Comparison of ENCODE assay signal across 20 cellular contexts in the genomic region with DNA sequence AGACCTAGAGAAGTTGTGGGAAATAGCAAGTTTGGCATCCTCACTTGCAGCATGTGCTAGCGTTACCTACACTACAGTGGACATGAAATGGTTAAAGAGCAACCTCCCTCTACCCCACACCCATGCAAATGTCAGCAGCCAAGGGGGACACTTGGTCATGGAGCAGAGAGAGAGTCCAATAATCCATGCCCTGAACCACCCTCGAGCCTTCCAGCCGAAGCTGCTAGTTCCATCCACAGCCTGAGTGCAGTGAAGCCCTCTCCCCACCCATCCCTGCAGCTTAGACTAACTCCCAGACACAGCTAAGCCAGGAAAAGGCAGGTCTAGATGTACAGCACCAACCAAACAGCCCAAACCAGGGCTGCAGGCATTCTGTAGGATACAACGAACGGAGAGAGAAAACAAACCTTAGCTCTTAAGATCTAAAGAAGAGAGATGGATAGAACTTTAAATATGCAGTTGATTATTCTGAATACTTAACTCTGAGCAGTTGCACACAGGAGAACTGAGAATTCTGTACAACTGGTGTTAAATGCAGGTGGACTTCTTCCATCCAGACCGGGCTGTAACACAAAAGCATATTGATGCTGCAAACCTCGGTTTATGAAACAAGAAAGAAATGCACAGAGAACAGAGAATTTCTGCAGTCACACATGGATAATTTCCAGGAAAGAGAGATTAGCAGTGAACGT.
"Had no signal": no experiment of that assay in that cellular context is flagged by ENCODE, and none has a peak within 500 bp of the region (broad histone marks: within the 10 kb centered on the region; RNA-seq: fewer than 3 reads in every experiment).

No MANE protein-coding gene starts in this region.

- H3K4me1 Mint-ChIP-seq: activated T-helper 17 cell treated with anti-CD3 and anti-CD28 coated beads, Interleukin-2, amount 50 U/mL, for 72 hours; endodermal cell; naive thymus-derived CD8-positive, alpha-beta T cell; neural progenitor cell; stimulated activated naive B cell treated with anti-CD40 and anti-IgM and Interleukin-4, amounts not matched to agents 10 μg/mL and 1 μg/mL and 100 μg/mL, for 72 hours; T-helper 17 cell had no signal

- H3K36me3 Mint-ChIP-seq: activated naive CD8-positive, alpha-beta T cell; naive thymus-derived CD8-positive, alpha-beta T cell; neural progenitor cell; stimulated activated naive B cell treated with anti-CD40 and anti-IgM and Interleukin-4, amounts not matched to agents 10 μg/mL and 1 μg/mL and 100 μg/mL, for 72 hours had no signal

- DNase-seq: activated CD4-positive, alpha-beta T cell treated with anti-CD3 and anti-CD28 coated beads, Interleukin-2, amount 10 ng/mL, durations not matched to agents 7 days and 5 days; activated CD4-positive, CD25-positive, alpha-beta regulatory T cell; activated CD8-positive, alpha-beta T cell treated with anti-CD3 and anti-CD28 coated beads for 36 hours; adrenal gland; endodermal cell; heart left ventricle; naive thymus-derived CD8-positive, alpha-beta T cell; sigmoid colon; stimulated activated CD4-positive, alpha-beta T cell treated with anti-CD3 and anti-CD28 coated beads, Interleukin-2, amount 100 ng/mL, for 48 hours; stimulated activated CD8-positive, alpha-beta memory T cell treated with anti-CD3 and anti-CD28 coated beads, Interleukin-4, amount 100 ng/mL, for 48 hours; stimulated activated naive B cell treated with anti-CD40 and anti-IgM and Interleukin-4, amounts not matched to agents 10 μg/mL and 1 μg/mL and 100 μg/mL, for 72 hours; SW 1271; T-helper 17 cell had no signal

- H3K27ac ChIP-seq: adrenal gland, breast epithelium, coronary artery, epithelial cell of prostate, gastroesophageal sphincter, heart left ventricle, neural progenitor cell, sigmoid colon had no signal

- H3K9me3 Mint-ChIP-seq: activated CD4-positive, alpha-beta T cell treated with anti-CD3 and anti-CD28 coated beads, Interleukin-2, amount 10 ng/mL, durations not matched to agents 7 days and 5 days; activated CD8-positive, alpha-beta T cell treated with anti-CD3 and anti-CD28 coated beads for 36 hours; activated T-helper 17 cell treated with anti-CD3 and anti-CD28 coated beads, Interleukin-2, amount 50 U/mL, for 72 hours; endodermal cell had no signal

- H3K27ac Mint-ChIP-seq: activated CD4-positive, alpha-beta T cell treated with anti-CD3 and anti-CD28 coated beads, Interleukin-2, amount 10 ng/mL, durations not matched to agents 7 days and 5 days; activated CD8-positive, alpha-beta T cell treated with anti-CD3 and anti-CD28 coated beads for 36 hours; activated naive CD8-positive, alpha-beta T cell; activated T-helper 17 cell treated with anti-CD3 and anti-CD28 coated beads, Interleukin-2, amount 50 U/mL, for 72 hours; endodermal cell; naive thymus-derived CD8-positive, alpha-beta T cell; neural progenitor cell; stimulated activated naive B cell treated with anti-CD40 and anti-IgM and Interleukin-4, amounts not matched to agents 10 μg/mL and 1 μg/mL and 100 μg/mL, for 72 hours; T-helper 17 cell had no signal

- ATAC-seq: activated CD8-positive, alpha-beta T cell treated with anti-CD3 and anti-CD28 coated beads for 36 hours; activated T-helper 17 cell treated with anti-CD3 and anti-CD28 coated beads, Interleukin-2, amount 50 U/mL, for 72 hours; gastroesophageal sphincter; heart left ventricle; naive thymus-derived CD8-positive, alpha-beta T cell; stimulated activated naive B cell treated with anti-CD40 and anti-IgM and Interleukin-4, amounts not matched to agents 10 μg/mL and 1 μg/mL and 100 μg/mL, for 72 hours; T-helper 17 cell had no signal

- H3K4me3 Mint-ChIP-seq: activated CD4-positive, alpha-beta T cell treated with anti-CD3 and anti-CD28 coated beads, Interleukin-2, amount 10 ng/mL, durations not matched to agents 7 days and 5 days; activated CD8-positive, alpha-beta T cell treated with anti-CD3 and anti-CD28 coated beads for 36 hours; activated naive CD8-positive, alpha-beta T cell; activated T-helper 17 cell treated with anti-CD3 and anti-CD28 coated beads, Interleukin-2, amount 50 U/mL, for 72 hours; endodermal cell; naive thymus-derived CD8-positive, alpha-beta T cell; neural progenitor cell; stimulated activated naive B cell treated with anti-CD40 and anti-IgM and Interleukin-4, amounts not matched to agents 10 μg/mL and 1 μg/mL and 100 μg/mL, for 72 hours; T-helper 17 cell had no signal
